ENCODE assay signal across 1 cellular context in genomic region chr11:2333806-2334205, GRCh38. TPM values are rescaled to one million over a fixed set of nuclear protein-coding genes. Genes with fewer than 3 reads are reported as not detected.
"Had no signal": no experiment of that assay in that cellular context is flagged by ENCODE, and none has a peak within 500 bp of the region (broad histone marks: within the 10 kb centered on the region; RNA-seq: fewer than 3 reads in every experiment).

No MANE protein-coding gene starts in this region.

RNA-seq across cellular contexts. Expression of gene TSPAN32, which starts 32.0 kb away (rescaled TPM):
- total RNA-seq: WTC11 had no signal
